ENCODE assay signal across 16 cellular contexts in the genomic region with DNA sequence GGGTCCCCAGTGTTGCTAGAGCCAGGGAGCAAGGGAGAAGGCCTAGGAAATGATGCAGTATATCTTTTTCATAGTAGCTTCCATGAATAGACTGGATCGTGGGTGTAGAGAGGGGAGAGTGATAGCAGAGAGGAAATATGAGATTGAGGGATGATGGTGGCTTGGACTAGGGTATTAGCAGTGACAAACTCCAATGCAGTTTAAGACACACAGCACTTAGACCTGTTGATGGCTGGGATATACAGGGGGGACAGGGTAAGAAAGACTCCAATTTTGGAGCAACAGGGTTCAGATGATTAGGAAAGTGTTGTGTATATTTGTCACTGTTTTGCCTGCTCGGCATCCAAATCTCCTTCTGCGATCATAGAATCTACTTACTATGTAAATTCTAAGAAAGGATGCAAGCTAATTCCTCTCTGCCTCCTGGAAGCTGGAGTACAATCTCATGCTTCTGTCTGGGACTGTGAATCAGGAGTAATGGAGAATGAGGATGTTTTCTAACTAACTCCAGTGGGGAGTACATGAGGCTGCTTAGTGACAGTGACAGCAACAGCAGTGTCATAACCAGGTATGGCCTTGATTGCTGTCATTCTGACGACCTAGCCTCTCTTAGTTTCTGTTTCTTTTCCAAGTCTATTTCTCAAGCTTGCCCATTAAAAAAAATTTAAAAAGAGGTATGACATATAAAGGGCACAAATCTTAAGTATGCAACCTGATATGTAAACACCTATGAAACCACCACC. TPM values are rescaled to one million over a fixed set of nuclear protein-coding genes. Genes with fewer than 3 reads are reported as not detected.
DNase-seq lines count a peak whose midpoint lies in the region; ATAC-seq and TF ChIP-seq lines count a peak whose summit lies in the region.
"Had no signal": no experiment of that assay in that cellular context is flagged by ENCODE, and none has a peak within 500 bp of the region (broad histone marks: within the 10 kb centered on the region; RNA-seq: fewer than 3 reads in every experiment).

No MANE protein-coding gene starts in this region.

- no peaks in the 10 kb centered on the region for H3K9me3 ChIP-seq in left ventricle myocardium inferior (replicated peaks)
- no peaks in the 10 kb centered on the region for H3K9me3 ChIP-seq in heart left ventricle
- no peaks in the 10 kb centered on the region for H3K9me3 ChIP-seq in neuronal stem cell (replicated peaks in 1 of 2; ENCODE audit: control insufficient read depth in 2 of 2, insufficient read depth in 1 of 2, low read depth in 1 of 2, low read length in 2 of 2)
- H3K9me3 ChIP-seq: vagina had no signal

- H3K23ac ChIP-seq in neuronal stem cell (ENCODE audit: low read depth, low read length, poor library complexity), result no peak overlapping the region

- H2BK120ac ChIP-seq in neuronal stem cell (ENCODE audit: low read depth, low read length), result no peak overlapping the region

- no peak overlapping the region for H3K9ac ChIP-seq in neuronal stem cell (ENCODE audit: low read depth, low read length, poor library complexity)

- no peak overlapping the region for H3K18ac ChIP-seq in neuronal stem cell (ENCODE audit: low read length)

- WGBS in heart left ventricle, 4 donors, result 24 to 38% (median 33%) methylated on average over 4 of the region's 4 CpGs
- WGBS in neuronal stem cell (ENCODE audit: extremely low coverage in 2 of 2, insufficient read length in 2 of 2, insufficient replicate concordance in 1 of 2), 2 donors, result no CpG with 5 or more reads among the region's 4 CpGs

- ATAC-seq in heart left ventricle (no peak), GM21717 (IDR thresholded peaks at IDR 0.05; ENCODE audit: unreplicated experiment) (peak; percentile 72), HG03280 (IDR thresholded peaks at IDR 0.05; ENCODE audit: unreplicated experiment) (peak; percentile 86), GM18861 (IDR thresholded peaks at IDR 0.05; ENCODE audit: unreplicated experiment) (no peak)

- no peak for TF ChIP-seq CTCF in left ventricle myocardium inferior (IDR thresholded peaks at IDR 0.05; ENCODE audit: borderline replicate concordance)
- no peak for TF ChIP-seq CTCF in heart left ventricle (IDR thresholded peaks at IDR 0.05)

- no peak overlapping the region for H2AK5ac ChIP-seq in neuronal stem cell (ENCODE audit: low read depth, low read length)

- no peaks in the 10 kb centered on the region for H3K79me1 ChIP-seq in neuronal stem cell (ENCODE audit: low read depth, low read length)

- intact Hi-C loops in left ventricle myocardium inferior (cut with micrococcal nuclease), result no loop called here
- intact Hi-C loops in heart left ventricle (cut with DNase I), result no loop called here

- H3K4me1 ChIP-seq in left ventricle myocardium inferior (peaks cover 31% of the 10 kb centered on the region), heart left ventricle (peaks cover 0 to 35% (median 3%) of the 10 kb centered on the region in 12 donors), neuronal stem cell (ENCODE audit: control insufficient read depth in 2 of 2, insufficient read depth in 1 of 2, low read depth in 1 of 2, low read length in 2 of 2) (peaks cover 3 to 22% of the 10 kb centered on the region in 2 donors)
- H3K4me1 ChIP-seq: vagina had no signal

- H3K27me3 ChIP-seq in left ventricle myocardium inferior (ENCODE audit: low read depth) (no peaks in the 10 kb centered on the region), heart left ventricle (no peaks in the 10 kb centered on the region), neuronal stem cell (ENCODE audit: control insufficient read depth in 3 of 3, insufficient read depth in 3 of 3, low read depth in 1 of 3, low read length in 3 of 3) (no peaks in the 10 kb centered on the region), H7 (ENCODE audit: control insufficient read depth, insufficient read depth, low read length) (no peaks in the 10 kb centered on the region)
- H3K27me3 ChIP-seq: vagina had no signal

- no peak for DNase-seq in left ventricle myocardium inferior
- no peak for DNase-seq in heart left ventricle
- DNase-seq in neuronal stem cell (ENCODE audit: low spot score), result no peak
- no peak for DNase-seq in H7
- no peak for DNase-seq in NCI-H510A (lab: John Stamatoyannopoulos, UW)
- DNase-seq: activated T-cell treated with anti-CD3 and anti-CD28 coated beads for 4 hours; aorta; effector memory CD4-positive, alpha-beta T cell; kidney glomerular epithelial cell; NCI-H2171 treated with DMSO at 0.1 percent for 48 hours; stimulated activated CD4-positive, alpha-beta T cell treated with anti-CD3 and anti-CD28 coated beads, Interleukin-12 subunit alpha, Interleukin-12 subunit beta, amount 100 ng/mL, for 4 hours; T1000 had no signal

- no peak overlapping the region for H4K91ac ChIP-seq in neuronal stem cell (ENCODE audit: low read depth, low read length, poor library complexity)

- H2AFZ ChIP-seq in neuronal stem cell (ENCODE audit: low read length), result peak overlapping the region; percentile 16

- no peak overlapping the region for H3K4me2 ChIP-seq in neuronal stem cell (ENCODE audit: insufficient read depth, low read length, poor library complexity, severe bottlenecking)

- peak overlapping the region; percentile 13 for H3K27ac ChIP-seq in left ventricle myocardium inferior (replicated peaks)
- peak overlapping the region in 3 of 12 donors; percentile 1 to 21 (median 5) for H3K27ac ChIP-seq in heart left ventricle
- no peak overlapping the region for H3K27ac ChIP-seq in neuronal stem cell (replicated peaks; ENCODE audit: low read length)
- H3K27ac ChIP-seq: vagina had no signal

- H3K14ac ChIP-seq in neuronal stem cell (ENCODE audit: low read length), result no peak overlapping the region

- H3K4me3 ChIP-seq in left ventricle myocardium inferior, result no peak overlapping the region
- H3K4me3 ChIP-seq in heart left ventricle, result no peak overlapping the region
- no peak overlapping the region for H3K4me3 ChIP-seq in neuronal stem cell (ENCODE audit: low read length in 2 of 2)
- H3K4me3 ChIP-seq in H7 (ENCODE audit: insufficient read depth, low read depth, low read length), result no peak overlapping the region
- H3K4me3 ChIP-seq: vagina had no signal

- H3K4ac ChIP-seq in neuronal stem cell (ENCODE audit: low read length), result no peak overlapping the region

- H3K36me3 ChIP-seq in left ventricle myocardium inferior (no peaks in the 10 kb centered on the region), heart left ventricle (no peaks in the 10 kb centered on the region), neuronal stem cell (replicated peaks in 1 of 2; ENCODE audit: control insufficient read depth in 2 of 2, insufficient read depth in 2 of 2, low read length in 2 of 2) (no peaks in the 10 kb centered on the region), H7 (replicated peaks; ENCODE audit: control insufficient read depth, insufficient read depth, low read length) (no peaks in the 10 kb centered on the region)
- H3K36me3 ChIP-seq: vagina had no signal

- H4K8ac ChIP-seq in neuronal stem cell (ENCODE audit: low read depth, low read length), result no peak overlapping the region

- no peak for TF ChIP-seq POLR2A in heart left ventricle (IDR thresholded peaks at IDR 0.05)

- H2BK15ac ChIP-seq in neuronal stem cell (ENCODE audit: low read length), result no peak overlapping the region

- H2BK12ac ChIP-seq in neuronal stem cell (ENCODE audit: low read length), result no peak overlapping the region

- H2BK5ac ChIP-seq in neuronal stem cell (ENCODE audit: low read length), result no peak overlapping the region

RNA-seq across cellular contexts. Expression of gene SYDE2, which starts 47.5 kb away (rescaled TPM):
- total RNA-seq in left ventricle myocardium inferior, result 21.4 TPM
- total RNA-seq in heart left ventricle, result 10 to 100 TPM; 15.1 to 25.8 (median 23.0) TPM
- 1 to 10 TPM; 2.4 to 6.0 TPM for polyA plus RNA-seq in heart left ventricle
- polyA plus RNA-seq in neuronal stem cell (2013, experiment 1 of 2), result 6.4 TPM
- 6.2 TPM for polyA plus RNA-seq in neuronal stem cell (2013, experiment 2 of 2)
- total RNA-seq in H7 (2014; rRNA removed; shearing (Covaris generic)), result 13.0 and 15.6 TPM in 2 replicates

Comparison
In these comparisons a context has a peak if more than half of its experiments do, and no peak if none do; other contexts are left out.
1. ATAC-seq: peak in GM21717 (single experiment) and HG03280 (single experiment); none in heart left ventricle (0 of 4) and GM18861 (single experiment).